22 cellular contexts compared by ENCODE assay signal in genomic region chr9:121850366-121850765, GRCh38.
"Had no signal": no experiment of that assay in that cellular context is flagged by ENCODE, and none has a peak within 500 bp of the region (broad histone marks: within the 10 kb centered on the region; RNA-seq: fewer than 3 reads in every experiment).

No MANE protein-coding gene starts in this region.

- ATAC-seq: HepG2 had no signal

- H3K36me3 ChIP-seq: MG63 had no signal

- H3K9me3 ChIP-seq: MG63 had no signal

- DNase-seq: IMR-90, Karpas-422, KG1, MG63, NCI-H1092, NCI-H1105 treated with DMSO at 0.1 percent for 48 hours, NCI-H1417 treated with DMSO at 0.1 percent for 48 hours, NCI-H146, NCI-H187, NCI-H2029, NCI-H2081 treated with DMSO at 0.1 percent for 48 hours, NCI-H2171, NCI-H226, NCI-H446, NCI-H510A, NCI-H524 treated with DMSO at 0.1 percent for 48 hours, NCI-H69, RPMI8226, SHP77, SK-N-SH had no signal

- H3K27me3 ChIP-seq: MG63 had no signal

- H3K9ac ChIP-seq: SK-N-SH had no signal

- FAIRE-seq: HepG2, RCC 7860 had no signal

- H3K4me2 ChIP-seq: SK-N-SH had no signal

- H3K4me3 ChIP-seq: MG63 had no signal
